ENCODE assay signal across 17 cellular contexts in genomic region chr22:42905217-42905616, GRCh38. TPM values are rescaled to one million over a fixed set of nuclear protein-coding genes. Genes with fewer than 3 reads are reported as not detected.
DNase-seq lines count a peak whose midpoint lies in the region; TF ChIP-seq lines count a peak whose summit lies in the region.
"Had no signal": no experiment of that assay in that cellular context is flagged by ENCODE, and none has a peak within 500 bp of the region (broad histone marks: within the 10 kb centered on the region; RNA-seq: fewer than 3 reads in every experiment).

No MANE protein-coding gene starts in this region.

- no peaks in the 10 kb centered on the region for H3K9me3 ChIP-seq in neural progenitor cell (ENCODE audit: low read depth)

- H2AFZ ChIP-seq in neural progenitor cell (replicated peaks) = no peak overlapping the region

- no peak overlapping the region for H3K4me3 ChIP-seq in neural progenitor cell
- H3K4me3 ChIP-seq: skin epidermis had no signal

- H3K36me3 ChIP-seq in neural progenitor cell = no peaks in the 10 kb centered on the region

- no peaks in the 10 kb centered on the region for H3K9me3 Mint-ChIP-seq in neural progenitor cell
- H3K9me3 Mint-ChIP-seq: activated CD4-positive, alpha-beta T cell treated with anti-CD3 and anti-CD28 coated beads, Interleukin-2, amount 10 ng/mL, durations not matched to agents 24 days and 14 days; activated naive CD8-positive, alpha-beta T cell treated with anti-CD3 and anti-CD28 coated beads, Interleukin-2, amount 10 ng/mL, durations not matched to agents 7 days and 5 days; nephron had no signal

- no peaks in the 10 kb centered on the region for H3K27me3 ChIP-seq in neural progenitor cell

- TF ChIP-seq CTCF in 22Rv1 (IDR thresholded peaks at IDR 0.05) = no peak
- TF ChIP-seq CTCF in neural progenitor cell (IDR thresholded peaks at IDR 0.05) = no peak

- H4K20me1 ChIP-seq in neural progenitor cell (ENCODE audit: low read depth) = peaks cover 96% of the 10 kb centered on the region

- H3K4me1 Mint-ChIP-seq in neural progenitor cell = peaks cover 39% of the 10 kb centered on the region
- H3K4me1 Mint-ChIP-seq: activated CD4-positive, alpha-beta T cell treated with anti-CD3 and anti-CD28 coated beads, Interleukin-2, amount 10 ng/mL, durations not matched to agents 24 days and 14 days; activated naive CD8-positive, alpha-beta T cell treated with anti-CD3 and anti-CD28 coated beads, Interleukin-2, amount 10 ng/mL, durations not matched to agents 7 days and 5 days had no signal

- H3K4me1 ChIP-seq in neural progenitor cell = peaks cover 21% of the 10 kb centered on the region

- H3F3A ChIP-seq in neural progenitor cell (ENCODE audit: low read depth) = peaks cover 6% of the 10 kb centered on the region

- peak; percentile 69 for DNase-seq in NCI-H1092 treated with DMSO at 0.1 percent for 48 hours (lab: John Stamatoyannopoulos, UW)
- peak; percentile 61 for DNase-seq in dermis blood vessel endothelial cell
- DNase-seq in neural progenitor cell (ENCODE audit: low spot score) = no peak
- DNase-seq in hepatic stellate cell (ENCODE audit: low spot score) = no peak
- DNase-seq in NCI-H1930 (lab: John Stamatoyannopoulos, UW) = no peak
- no peak for DNase-seq in NCI-H187 (lab: John Stamatoyannopoulos, UW)
- DNase-seq in retina = no peak
- DNase-seq: activated CD4-positive, alpha-beta T cell treated with anti-CD3 and anti-CD28 coated beads, Interleukin-2, amount 10 ng/mL, durations not matched to agents 24 days and 14 days; activated naive CD8-positive, alpha-beta T cell treated with anti-CD3 and anti-CD28 coated beads, Interleukin-2, amount 10 ng/mL, durations not matched to agents 7 days and 5 days; H7; IMR-90; NCI-H1048; NK-92 treated with Interleukin-12 subunit alpha and Interleukin-12 subunit beta, amount 100 ng/mL, for 24 hours; stimulated activated naive CD4-positive, alpha-beta T cell treated with Interleukin-2 at 50 U/mL for 16 hours had no signal

- H3K36me3 Mint-ChIP-seq in neural progenitor cell = peaks cover 3% of the 10 kb centered on the region
- H3K36me3 Mint-ChIP-seq: activated naive CD8-positive, alpha-beta T cell treated with anti-CD3 and anti-CD28 coated beads, Interleukin-2, amount 10 ng/mL, durations not matched to agents 7 days and 5 days had no signal

- peak overlapping the region; percentile 50 for H3K27ac Mint-ChIP-seq in neural progenitor cell
- H3K27ac Mint-ChIP-seq: activated CD4-positive, alpha-beta T cell treated with anti-CD3 and anti-CD28 coated beads, Interleukin-2, amount 10 ng/mL, durations not matched to agents 24 days and 14 days; activated naive CD8-positive, alpha-beta T cell treated with anti-CD3 and anti-CD28 coated beads, Interleukin-2, amount 10 ng/mL, durations not matched to agents 7 days and 5 days; nephron had no signal

- H3K27ac ChIP-seq in 22Rv1 (peak overlapping the region; percentile 51), neural progenitor cell (no peak overlapping the region)

- peaks cover 19% of the 10 kb centered on the region for H3K79me2 ChIP-seq in neural progenitor cell (ENCODE audit: low read depth)

- H3K9ac ChIP-seq in neural progenitor cell = no peak overlapping the region

- H3K4me2 ChIP-seq in neural progenitor cell = peak overlapping the region; percentile 42

- H3K27me3 Mint-ChIP-seq in neural progenitor cell (ENCODE audit: insufficient read depth, low read depth) = peaks cover 2% of the 10 kb centered on the region
- H3K27me3 Mint-ChIP-seq: activated CD4-positive, alpha-beta T cell treated with anti-CD3 and anti-CD28 coated beads, Interleukin-2, amount 10 ng/mL, durations not matched to agents 24 days and 14 days; activated naive CD8-positive, alpha-beta T cell treated with anti-CD3 and anti-CD28 coated beads, Interleukin-2, amount 10 ng/mL, durations not matched to agents 7 days and 5 days had no signal

- no peak overlapping the region for H3K4me3 Mint-ChIP-seq in neural progenitor cell
- H3K4me3 Mint-ChIP-seq: activated CD4-positive, alpha-beta T cell treated with anti-CD3 and anti-CD28 coated beads, Interleukin-2, amount 10 ng/mL, durations not matched to agents 24 days and 14 days; activated naive CD8-positive, alpha-beta T cell treated with anti-CD3 and anti-CD28 coated beads, Interleukin-2, amount 10 ng/mL, durations not matched to agents 7 days and 5 days; nephron had no signal

RNA-seq across cellular contexts. Expression of gene ARFGAP3, which starts 48.1 kb away (rescaled TPM):
- 67.5 and 74.2 TPM in 2 replicates for total RNA-seq in dermis blood vessel endothelial cell
- total RNA-seq in neural progenitor cell (ENCODE audit: low replicate concordance) = 41.3 and 53.9 TPM in 2 replicates

Comparison
In these comparisons a context has a peak if more than half of its experiments do, and no peak if none do; other contexts are left out.
1. DNase-seq: peak in NCI-H1092 treated with DMSO at 0.1 percent for 48 hours (single experiment) and dermis blood vessel endothelial cell (single experiment); none in neural progenitor cell (single experiment), hepatic stellate cell (single experiment), NCI-H1930 (0 of 2), NCI-H187 (0 of 2) and retina (single experiment).